Comparison of ENCODE assay signal across 25 cellular contexts in genomic region chr6:33557376-33557775, GRCh38.
"Had no signal": no experiment of that assay in that cellular context is flagged by ENCODE, and none has a peak within 500 bp of the region (broad histone marks: within the 10 kb centered on the region; RNA-seq: fewer than 3 reads in every experiment).

No MANE protein-coding gene starts in this region.

- H3K36me3 ChIP-seq: ascending aorta had no signal

- ATAC-seq: body of pancreas, K562 had no signal

- H3K27ac ChIP-seq: ascending aorta, body of pancreas had no signal

- FAIRE-seq: K562, RCC 7860 had no signal

- H3K4me2 ChIP-seq: SK-N-SH had no signal

- H3K27me3 Mint-ChIP-seq: activated CD8-positive, alpha-beta T cell treated with anti-CD3 and anti-CD28 coated beads for 36 hours; activated naive CD8-positive, alpha-beta T cell treated with anti-CD3 and anti-CD28 coated beads, Interleukin-2, amount 50 U/mL, for 24 hours; central memory CD8-positive, alpha-beta T cell had no signal

- H3K27ac Mint-ChIP-seq: activated CD8-positive, alpha-beta T cell treated with anti-CD3 and anti-CD28 coated beads for 36 hours; activated naive CD4-positive, alpha-beta T cell treated with anti-CD3 and anti-CD28 coated beads, Interleukin-2, amount 50 U/mL, for 72 hours; activated naive CD8-positive, alpha-beta T cell treated with anti-CD3 and anti-CD28 coated beads, Interleukin-2, amount 50 U/mL, for 24 hours had no signal

- H3K9me3 Mint-ChIP-seq: activated CD8-positive, alpha-beta T cell treated with anti-CD3 and anti-CD28 coated beads for 36 hours; activated naive CD4-positive, alpha-beta T cell treated with anti-CD3 and anti-CD28 coated beads, Interleukin-2, amount 50 U/mL, for 72 hours; activated naive CD8-positive, alpha-beta T cell treated with anti-CD3 and anti-CD28 coated beads, Interleukin-2, amount 50 U/mL, for 24 hours; activated T-cell treated with anti-CD3 and anti-CD28 coated beads, Interleukin-2, amount 50 U/mL, for 72 hours; central memory CD8-positive, alpha-beta T cell; T-helper 2 cell treated with Interferon-gamma antibody and Interleukin-4, amounts not matched to agents 5 μg/mL and 100 μg/mL, for 36 hours had no signal

- H3K4me3 ChIP-seq: ascending aorta, body of pancreas, K562 had no signal

- H3K36me3 Mint-ChIP-seq: activated naive CD4-positive, alpha-beta T cell treated with anti-CD3 and anti-CD28 coated beads, Interleukin-2, amount 50 U/mL, for 72 hours had no signal

- DNase-seq: activated CD4-positive, alpha-beta T cell treated with anti-CD3 and anti-CD28 coated beads for 4 hours; activated CD8-positive, alpha-beta memory T cell treated with anti-CD3 and anti-CD28 coated beads, Interleukin-2, amount 50 U/mL, for 4 hours; activated CD8-positive, alpha-beta T cell treated with anti-CD3 and anti-CD28 coated beads for 36 hours; activated naive CD8-positive, alpha-beta T cell treated with anti-CD3 and anti-CD28 coated beads, Interleukin-2, amount 50 U/mL, for 24 hours; activated T-cell treated with anti-CD3 and anti-CD28 coated beads, Interleukin-2, amount 50 U/mL, for 72 hours; amniotic stem cell; body of pancreas; Karpas-422; NCI-H1105 treated with DMSO at 0.1 percent for 48 hours; NCI-H1436 treated with DMSO at 0.1 percent for 48 hours; NCI-H187; NCI-H2081 treated with DMSO at 0.1 percent for 48 hours; NCI-H2227 treated with DMSO at 0.1 percent for 48 hours; NCI-H446 treated with DMSO at 0.1 percent for 48 hours; NCI-H524 treated with DMSO at 0.1 percent for 48 hours; NCI-H748 treated with DMSO at 0.1 percent for 48 hours; OCI-M1; SIG-M5; SK-N-SH had no signal

- H3K4me3 Mint-ChIP-seq: activated CD8-positive, alpha-beta T cell treated with anti-CD3 and anti-CD28 coated beads for 36 hours; activated naive CD8-positive, alpha-beta T cell treated with anti-CD3 and anti-CD28 coated beads, Interleukin-2, amount 50 U/mL, for 24 hours; activated T-cell treated with anti-CD3 and anti-CD28 coated beads, Interleukin-2, amount 50 U/mL, for 72 hours; central memory CD8-positive, alpha-beta T cell; T-helper 2 cell treated with Interferon-gamma antibody and Interleukin-4, amounts not matched to agents 5 μg/mL and 100 μg/mL, for 36 hours had no signal

- H3K4me1 ChIP-seq: ascending aorta, body of pancreas had no signal

- H3K4me1 Mint-ChIP-seq: central memory CD8-positive, alpha-beta T cell had no signal

- H3K27me3 ChIP-seq: ascending aorta, body of pancreas had no signal

- H3K9me3 ChIP-seq: ascending aorta, body of pancreas, SK-N-SH had no signal

- H3K9ac ChIP-seq: SK-N-SH had no signal
